2 cellular contexts compared by ENCODE assay signal in the genomic region with DNA sequence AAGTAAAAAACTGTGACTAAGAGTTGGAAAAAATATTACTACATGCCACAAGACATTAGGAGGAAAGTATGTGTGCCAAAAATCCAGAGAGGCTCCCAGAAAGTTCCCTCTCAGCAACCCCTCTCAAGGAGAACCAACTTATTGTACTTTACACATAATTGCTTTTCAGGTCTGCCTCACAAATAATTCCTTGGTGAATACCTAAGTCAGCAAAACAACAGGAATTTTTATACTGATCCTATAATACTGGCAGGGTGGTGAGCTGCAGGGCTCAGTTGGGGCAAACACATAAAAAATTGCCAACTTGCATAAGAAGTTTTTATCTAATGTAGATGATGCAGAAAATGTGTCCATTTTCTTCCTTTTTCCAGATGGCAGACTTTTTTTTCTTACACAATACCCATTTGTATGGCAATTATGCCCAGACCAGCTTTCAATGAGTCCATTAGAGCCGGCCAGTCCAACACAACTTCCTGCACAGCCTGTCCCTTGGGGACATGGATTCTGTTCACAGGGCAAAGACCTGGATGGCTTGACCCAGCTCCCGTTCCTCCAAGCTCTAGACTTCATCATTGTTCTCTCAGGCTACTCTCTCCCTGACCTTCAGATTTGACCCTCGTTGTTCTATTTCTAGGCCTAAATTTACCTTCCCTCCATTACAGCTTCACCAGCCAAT.
TF ChIP-seq lines count a peak whose summit lies in the region.

No MANE protein-coding gene starts in this region.

TF ChIP-seq in SK-N-SH, 30 proteins besides CTCF, POLR2A, EP300 and RAD21 (continued from another document):
- TF ChIP-seq NRF1 (IDR thresholded peaks at IDR 0.05; ENCODE audit: low read depth, low read length) (no peak), GABPA (IDR thresholded peaks at IDR 0.05; ENCODE audit: low read depth) (no peak), EZH2phosphoT487 (IDR thresholded peaks at IDR 0.05; ENCODE audit: borderline replicate concordance, low read depth) (no peak), GATA2 (CRISPR knock-in tag; IDR thresholded peaks at IDR 0.05) (no peak), CHD2 (IDR thresholded peaks at IDR 0.05; ENCODE audit: low read length, partially characterized antibody) (no peak), RXRA (IDR thresholded peaks at IDR 0.05; ENCODE audit: borderline replicate concordance, low read depth) (no peak), POLR2AphosphoS5 (IDR thresholded peaks at IDR 0.05; ENCODE audit: low read depth, low read length) (no peak), MEF2A (IDR thresholded peaks at IDR 0.05; ENCODE audit: borderline replicate concordance, low read depth) (no peak), SMC3 (IDR thresholded peaks at IDR 0.05; ENCODE audit: low read depth, low read length) (no peak), FOXM1 (IDR thresholded peaks at IDR 0.05; ENCODE audit: low read depth) (no peak)
- TF ChIP-seq, protein P1, sequence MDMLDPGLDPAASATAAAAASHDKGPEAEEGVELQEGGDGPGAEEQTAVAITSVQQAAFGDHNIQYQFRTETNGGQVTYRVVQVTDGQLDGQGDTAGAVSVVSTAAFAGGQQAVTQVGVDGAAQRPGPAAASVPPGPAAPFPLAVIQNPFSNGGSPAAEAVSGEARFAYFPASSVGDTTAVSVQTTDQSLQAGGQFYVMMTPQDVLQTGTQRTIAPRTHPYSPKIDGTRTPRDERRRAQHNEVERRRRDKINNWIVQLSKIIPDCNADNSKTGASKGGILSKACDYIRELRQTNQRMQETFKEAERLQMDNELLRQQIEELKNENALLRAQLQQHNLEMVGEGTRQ (IDR thresholded peaks at IDR 0.05; ENCODE audit: borderline replicate concordance, low read depth, low read length): no peak
- TF ChIP-seq, protein P2, sequence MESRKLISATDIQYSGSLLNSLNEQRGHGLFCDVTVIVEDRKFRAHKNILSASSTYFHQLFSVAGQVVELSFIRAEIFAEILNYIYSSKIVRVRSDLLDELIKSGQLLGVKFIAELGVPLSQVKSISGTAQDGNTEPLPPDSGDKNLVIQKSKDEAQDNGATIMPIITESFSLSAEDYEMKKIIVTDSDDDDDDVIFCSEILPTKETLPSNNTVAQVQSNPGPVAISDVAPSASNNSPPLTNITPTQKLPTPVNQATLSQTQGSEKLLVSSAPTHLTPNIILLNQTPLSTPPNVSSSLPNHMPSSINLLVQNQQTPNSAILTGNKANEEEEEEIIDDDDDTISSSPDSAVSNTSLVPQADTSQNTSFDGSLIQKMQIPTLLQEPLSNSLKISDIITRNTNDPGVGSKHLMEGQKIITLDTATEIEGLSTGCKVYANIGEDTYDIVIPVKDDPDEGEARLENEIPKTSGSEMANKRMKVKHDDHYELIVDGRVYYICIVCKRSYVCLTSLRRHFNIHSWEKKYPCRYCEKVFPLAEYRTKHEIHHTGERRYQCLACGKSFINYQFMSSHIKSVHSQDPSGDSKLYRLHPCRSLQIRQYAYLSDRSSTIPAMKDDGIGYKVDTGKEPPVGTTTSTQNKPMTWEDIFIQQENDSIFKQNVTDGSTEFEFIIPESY (IDR thresholded peaks at IDR 0.05; ENCODE audit: borderline replicate concordance, low read depth): no peak
TF ChIP-seq in SK-N-SH: peak in this region for 0.

TF ChIP-seq in SK-N-SH treated with all-trans-retinoic acid at 6 μM for 48 hours, 23 proteins besides CTCF, POLR2A, EP300 and RAD21 (continued from another document):
- TF ChIP-seq, protein P3, sequence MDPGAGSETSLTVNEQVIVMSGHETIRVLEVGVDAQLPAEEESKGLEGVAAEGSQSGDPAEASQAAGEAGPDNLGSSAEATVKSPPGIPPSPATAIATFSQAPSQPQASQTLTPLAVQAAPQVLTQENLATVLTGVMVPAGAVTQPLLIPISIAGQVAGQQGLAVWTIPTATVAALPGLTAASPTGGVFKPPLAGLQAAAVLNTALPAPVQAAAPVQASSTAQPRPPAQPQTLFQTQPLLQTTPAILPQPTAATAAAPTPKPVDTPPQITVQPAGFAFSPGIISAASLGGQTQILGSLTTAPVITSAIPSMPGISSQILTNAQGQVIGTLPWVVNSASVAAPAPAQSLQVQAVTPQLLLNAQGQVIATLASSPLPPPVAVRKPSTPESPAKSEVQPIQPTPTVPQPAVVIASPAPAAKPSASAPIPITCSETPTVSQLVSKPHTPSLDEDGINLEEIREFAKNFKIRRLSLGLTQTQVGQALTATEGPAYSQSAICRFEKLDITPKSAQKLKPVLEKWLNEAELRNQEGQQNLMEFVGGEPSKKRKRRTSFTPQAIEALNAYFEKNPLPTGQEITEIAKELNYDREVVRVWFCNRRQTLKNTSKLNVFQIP (CRISPR knock-in tag; IDR thresholded peaks at IDR 0.05; ENCODE audit: borderline replicate concordance, low read depth): no peak
- TF ChIP-seq, protein P4, sequence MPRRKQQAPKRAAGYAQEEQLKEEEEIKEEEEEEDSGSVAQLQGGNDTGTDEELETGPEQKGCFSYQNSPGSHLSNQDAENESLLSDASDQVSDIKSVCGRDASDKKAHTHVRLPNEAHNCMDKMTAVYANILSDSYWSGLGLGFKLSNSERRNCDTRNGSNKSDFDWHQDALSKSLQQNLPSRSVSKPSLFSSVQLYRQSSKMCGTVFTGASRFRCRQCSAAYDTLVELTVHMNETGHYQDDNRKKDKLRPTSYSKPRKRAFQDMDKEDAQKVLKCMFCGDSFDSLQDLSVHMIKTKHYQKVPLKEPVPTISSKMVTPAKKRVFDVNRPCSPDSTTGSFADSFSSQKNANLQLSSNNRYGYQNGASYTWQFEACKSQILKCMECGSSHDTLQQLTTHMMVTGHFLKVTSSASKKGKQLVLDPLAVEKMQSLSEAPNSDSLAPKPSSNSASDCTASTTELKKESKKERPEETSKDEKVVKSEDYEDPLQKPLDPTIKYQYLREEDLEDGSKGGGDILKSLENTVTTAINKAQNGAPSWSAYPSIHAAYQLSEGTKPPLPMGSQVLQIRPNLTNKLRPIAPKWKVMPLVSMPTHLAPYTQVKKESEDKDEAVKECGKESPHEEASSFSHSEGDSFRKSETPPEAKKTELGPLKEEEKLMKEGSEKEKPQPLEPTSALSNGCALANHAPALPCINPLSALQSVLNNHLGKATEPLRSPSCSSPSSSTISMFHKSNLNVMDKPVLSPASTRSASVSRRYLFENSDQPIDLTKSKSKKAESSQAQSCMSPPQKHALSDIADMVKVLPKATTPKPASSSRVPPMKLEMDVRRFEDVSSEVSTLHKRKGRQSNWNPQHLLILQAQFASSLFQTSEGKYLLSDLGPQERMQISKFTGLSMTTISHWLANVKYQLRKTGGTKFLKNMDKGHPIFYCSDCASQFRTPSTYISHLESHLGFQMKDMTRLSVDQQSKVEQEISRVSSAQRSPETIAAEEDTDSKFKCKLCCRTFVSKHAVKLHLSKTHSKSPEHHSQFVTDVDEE (CRISPR knock-in tag; IDR thresholded peaks at IDR 0.05): no peak
- no peak for TF ChIP-seq ESRRG (CRISPR knock-in tag; IDR thresholded peaks at IDR 0.05)
- TF ChIP-seq PPARA (CRISPR knock-in tag; IDR thresholded peaks at IDR 0.05; ENCODE audit: borderline replicate concordance): no peak
- no peak for TF ChIP-seq ZNF565 (CRISPR knock-in tag; conservative IDR thresholded peaks at IDR 0.05; ENCODE audit: low read depth)
- no peak for TF ChIP-seq ZNF8 (CRISPR knock-in tag; IDR thresholded peaks at IDR 0.05)
- no peak for TF ChIP-seq ZFP3 (CRISPR knock-in tag; IDR thresholded peaks at IDR 0.05)
- TF ChIP-seq, protein P5, sequence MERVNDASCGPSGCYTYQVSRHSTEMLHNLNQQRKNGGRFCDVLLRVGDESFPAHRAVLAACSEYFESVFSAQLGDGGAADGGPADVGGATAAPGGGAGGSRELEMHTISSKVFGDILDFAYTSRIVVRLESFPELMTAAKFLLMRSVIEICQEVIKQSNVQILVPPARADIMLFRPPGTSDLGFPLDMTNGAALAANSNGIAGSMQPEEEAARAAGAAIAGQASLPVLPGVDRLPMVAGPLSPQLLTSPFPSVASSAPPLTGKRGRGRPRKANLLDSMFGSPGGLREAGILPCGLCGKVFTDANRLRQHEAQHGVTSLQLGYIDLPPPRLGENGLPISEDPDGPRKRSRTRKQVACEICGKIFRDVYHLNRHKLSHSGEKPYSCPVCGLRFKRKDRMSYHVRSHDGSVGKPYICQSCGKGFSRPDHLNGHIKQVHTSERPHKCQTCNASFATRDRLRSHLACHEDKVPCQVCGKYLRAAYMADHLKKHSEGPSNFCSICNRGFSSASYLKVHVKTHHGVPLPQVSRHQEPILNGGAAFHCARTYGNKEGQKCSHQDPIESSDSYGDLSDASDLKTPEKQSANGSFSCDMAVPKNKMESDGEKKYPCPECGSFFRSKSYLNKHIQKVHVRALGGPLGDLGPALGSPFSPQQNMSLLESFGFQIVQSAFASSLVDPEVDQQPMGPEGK (CRISPR knock-in tag; IDR thresholded peaks at IDR 0.05; ENCODE audit: borderline replicate concordance): no peak
- no peak for TF ChIP-seq TOX (CRISPR knock-in tag; IDR thresholded peaks at IDR 0.05; ENCODE audit: borderline replicate concordance)
- TF ChIP-seq ZC3H10 (CRISPR knock-in tag; IDR thresholded peaks at IDR 0.05): no peak
